Comparison of ENCODE assay signal across 8 cellular contexts in genomic region chr17:42676424-42677011, GRCh38. TPM values are rescaled to one million over a fixed set of nuclear protein-coding genes. Genes with fewer than 3 reads are reported as not detected.
DNase-seq lines count a peak whose midpoint lies in the region; ATAC-seq and TF ChIP-seq lines count a peak whose summit lies in the region.

PLEKHH3 (minus strand) TSS chr17:42676994; CDS start chr17:42676563, 431 bp downstream.

- WGBS in esophagus squamous epithelium, 2 donors, result 0% methylated on average over 4 to 15 of the region's 51 CpGs

- peaks cover 15 to 44% (median 39%) of the 10 kb centered on the region in 11 experiments; a peak in 20 of 22 replicates for H4K20me1 ChIP-seq in BLaER1 treated with 17β-estradiol and CSF1 and Interleukin-3, amounts not matched to agents 10 nM and 100 nM
- H4K20me1 ChIP-seq in neural progenitor cell (ENCODE audit: low read depth), result peaks cover 42% of the 10 kb centered on the region

- H3K27ac Mint-ChIP-seq in T-cell (peak within 1 kb of the TSS; percentile 34 to 81), neural progenitor cell (peak within 1 kb of the TSS; percentile 98)

- intact Hi-C loops in esophagus squamous epithelium (cut with DNase I), result no loop called here

- peak in 1 of 6 experiments; percentile 11 for TF ChIP-seq CTCF in esophagus squamous epithelium (IDR thresholded peaks at IDR 0.05)
- TF ChIP-seq CTCF in neural progenitor cell (IDR thresholded peaks at IDR 0.05), result peak; percentile 30

- peaks cover 55% of the 10 kb centered on the region for H3F3A ChIP-seq in neural progenitor cell (ENCODE audit: low read depth)

- DNase-seq in T-cell (no peak), esophagus squamous epithelium (lab: John Stamatoyannopoulos, UW) (no peak), neural progenitor cell (ENCODE audit: low spot score) (peak; percentile 73), EL (no peak), COLO829 (ENCODE audit: low spot score) (no peak)

- peak in 3 of 4 donors; percentile 59 to 92 (median 59) for TF ChIP-seq POLR2A in esophagus squamous epithelium (IDR thresholded peaks at IDR 0.05)

- H3K27me3 ChIP-seq in BLaER1 treated with 17β-estradiol and CSF1 and Interleukin-3, amounts not matched to agents 10 nM and 100 nM, result peaks cover 35 to 50% (median 43%) of the 10 kb centered on the region in 11 experiments
- peaks cover 0 to 28% (median 0%) of the 10 kb centered on the region in 4 donors for H3K27me3 ChIP-seq in esophagus squamous epithelium
- H3K27me3 ChIP-seq in neural progenitor cell, result peaks cover 55% of the 10 kb centered on the region

- H2AFZ ChIP-seq in neural progenitor cell (replicated peaks), result peak within 1 kb of the TSS; percentile 67

- POLR2A ChIA-PET in T-cell (lab: Charles Lee), result interaction anchor here in 1 of 2 donors (0.5 kb wide), 1 partner anchor 30 kb away, joined by 3 read pairs; no protein-coding TSS in a partner anchor

- ATAC-seq in HG02840 (IDR thresholded peaks at IDR 0.05; ENCODE audit: low FRiP score, unreplicated experiment) (peak; percentile 3), T-cell (replicated peaks in 1 of 4) (no peak), GM18868 (IDR thresholded peaks at IDR 0.05; ENCODE audit: unreplicated experiment) (no peak)

- H3K9me3 ChIP-seq in BLaER1 treated with 17β-estradiol and CSF1 and Interleukin-3, amounts not matched to agents 10 nM and 100 nM (replicated peaks in 1 of 11), result no peaks in the 10 kb centered on the region
- H3K9me3 ChIP-seq in esophagus squamous epithelium (no peaks in the 10 kb centered on the region), neural progenitor cell (ENCODE audit: low read depth) (no peaks in the 10 kb centered on the region)

- peaks cover 44 to 56% (median 50%) of the 10 kb centered on the region in 3 donors for H3K4me1 Mint-ChIP-seq in T-cell
- peaks cover 37% of the 10 kb centered on the region for H3K4me1 Mint-ChIP-seq in neural progenitor cell

- peak within 1 kb of the TSS; percentile 84 to 87 (median 86) for H3K4me3 Mint-ChIP-seq in T-cell
- H3K4me3 Mint-ChIP-seq in neural progenitor cell, result peak within 1 kb of the TSS; percentile 93

- peaks cover 11% of the 10 kb centered on the region for H3K79me2 ChIP-seq in neural progenitor cell (ENCODE audit: low read depth)

- peak within 1 kb of the TSS; percentile 76 to 96 (median 86) for H3K4me3 ChIP-seq in BLaER1 treated with 17β-estradiol and CSF1 and Interleukin-3, amounts not matched to agents 10 nM and 100 nM
- H3K4me3 ChIP-seq in esophagus squamous epithelium, result peak within 1 kb of the TSS; percentile 83 to 97 (median 94)
- H3K4me3 ChIP-seq in neural progenitor cell, result peak within 1 kb of the TSS; percentile 70

- no peaks in the 10 kb centered on the region for H3K36me3 Mint-ChIP-seq in T-cell
- H3K36me3 Mint-ChIP-seq in neural progenitor cell, result peaks cover 4% of the 10 kb centered on the region

- H3K4me2 ChIP-seq in BLaER1 treated with 17β-estradiol and CSF1 and Interleukin-3, amounts not matched to agents 10 nM and 100 nM, result peak within 1 kb of the TSS; percentile 94 to 100 (median 100)
- H3K4me2 ChIP-seq in neural progenitor cell, result peak within 1 kb of the TSS; percentile 95

- peak within 1 kb of the TSS; percentile 80 to 92 (median 86) for H3K9ac ChIP-seq in BLaER1 treated with 17β-estradiol and CSF1 and Interleukin-3, amounts not matched to agents 10 nM and 100 nM
- H3K9ac ChIP-seq in neural progenitor cell, result no peak within 1 kb of the TSS

- CTCF ChIA-PET in T-cell (lab: Charles Lee), result interaction anchor here (0.5 to 1.2 kb wide), 4 partner anchors 67 to 713 kb away, joined by 3 to 5 read pairs (median 4); partner anchors contain the start of genes RETREG3 (in 1 of the 2) and TUBG1 (in 1 of the 2)

- H3K9me3 Mint-ChIP-seq in T-cell (no peaks in the 10 kb centered on the region), neural progenitor cell (no peaks in the 10 kb centered on the region)

- peaks cover 56 to 85% (median 74%) of the 10 kb centered on the region in 10 experiments for H3K4me1 ChIP-seq in BLaER1 treated with 17β-estradiol and CSF1 and Interleukin-3, amounts not matched to agents 10 nM and 100 nM
- peaks cover 53 to 91% (median 65%) of the 10 kb centered on the region in 3 donors for H3K4me1 ChIP-seq in esophagus squamous epithelium
- peaks cover 40% of the 10 kb centered on the region for H3K4me1 ChIP-seq in neural progenitor cell

- H3K36me3 ChIP-seq in BLaER1 treated with 17β-estradiol and CSF1 and Interleukin-3, amounts not matched to agents 10 nM and 100 nM, result peaks cover 10 to 22% (median 19%) of the 10 kb centered on the region in 11 experiments
- H3K36me3 ChIP-seq in esophagus squamous epithelium (peaks cover under 1 to 25% (median 14%) of the 10 kb centered on the region in 3 donors), neural progenitor cell (no peaks in the 10 kb centered on the region)

- peak within 1 kb of the TSS; percentile 77 to 95 (median 90) for H3K27ac ChIP-seq in BLaER1 treated with 17β-estradiol and CSF1 and Interleukin-3, amounts not matched to agents 10 nM and 100 nM
- H3K27ac ChIP-seq in esophagus squamous epithelium, result peak within 1 kb of the TSS; percentile 98 to 99 (median 98)
- no peak within 1 kb of the TSS for H3K27ac ChIP-seq in neural progenitor cell

- H3K27me3 Mint-ChIP-seq in T-cell (peaks cover 25 to 43% of the 10 kb centered on the region in 2 donors), neural progenitor cell (ENCODE audit: insufficient read depth, low read depth) (peaks cover 7% of the 10 kb centered on the region)

RNA-seq across cellular contexts. Expression of gene PLEKHH3, which starts in this region (rescaled TPM):
- total RNA-seq in T-cell (1 to 10 TPM in 1 of 5 donors, under 1 TPM in 4; 0.13 to 2.5 (median 0.58) TPM), esophagus squamous epithelium (10 to 100 TPM; 41.0 to 55.8 (median 55.1) TPM), neural progenitor cell (ENCODE audit: low replicate concordance) (3.4 and 22.8 TPM in 2 replicates)
